ENCODE assay signal across 1 cellular context in genomic region chr5:142320851-142321560, GRCh38.
TF ChIP-seq lines count a peak whose summit lies in the region.

No MANE protein-coding gene starts in this region.

TF ChIP-seq in endothelial cell of umbilical vein, 7 proteins besides CTCF, POLR2A, EP300 and RAD21:
- TF ChIP-seq JUN (IDR thresholded peaks at IDR 0.05; ENCODE audit: borderline replicate concordance, insufficient read depth, insufficient read length, low read depth) (no peak), MAX (IDR thresholded peaks at IDR 0.05; ENCODE audit: insufficient read depth, insufficient read length) (no peak), MYC (IDR thresholded peaks at IDR 0.05; ENCODE audit: low read depth, low read length) (no peak), EZH2 (IDR thresholded peaks at IDR 0.05; ENCODE audit: borderline replicate concordance, low read depth, low read length, severe bottlenecking) (no peak), GATA2 (IDR thresholded peaks at IDR 0.05; ENCODE audit: insufficient read depth, insufficient read length, low read depth, low read length) (no peak), POLR2AphosphoS5 (IDR thresholded peaks at IDR 0.05; ENCODE audit: insufficient read depth, low read depth, low read length) (no peak), FOS (IDR thresholded peaks at IDR 0.05; ENCODE audit: borderline replicate concordance, insufficient read depth, low read length) (no peak)
